In the genomic region with DNA sequence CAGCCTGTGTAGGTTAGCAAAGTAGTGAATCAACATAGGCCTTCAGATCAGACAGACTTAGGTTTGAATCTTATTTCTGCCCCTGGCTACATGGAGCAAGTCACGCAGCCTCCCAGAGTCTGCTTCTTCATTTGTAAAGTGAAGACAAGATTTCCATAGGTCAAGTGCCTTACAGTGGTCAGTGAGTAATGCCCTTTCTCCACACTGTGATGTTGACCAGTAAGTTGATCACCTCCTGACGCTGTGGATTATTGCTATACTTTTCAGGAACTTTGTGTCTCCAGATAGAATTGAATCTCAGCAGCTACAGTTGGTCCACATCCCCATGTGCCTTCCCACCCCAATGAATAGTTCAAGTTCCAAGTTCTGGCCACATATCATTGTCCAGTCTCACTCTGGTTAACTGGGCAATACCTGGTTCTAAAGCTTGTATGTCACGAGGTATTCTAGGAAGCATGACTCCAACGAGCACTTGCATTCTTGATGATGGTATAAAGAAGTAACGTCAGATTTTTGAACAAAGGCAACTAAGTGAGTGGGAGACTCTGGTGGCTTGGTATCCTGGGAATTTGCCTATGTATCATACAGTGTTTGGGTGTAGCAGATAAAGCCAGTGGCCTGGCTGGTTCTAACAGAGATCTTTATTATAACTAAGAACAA, we compare ENCODE assay signal across 15 cellular contexts. TPM values are rescaled to one million over a fixed set of nuclear protein-coding genes. Genes with fewer than 3 reads are reported as not detected.
DNase-seq lines count a peak whose midpoint lies in the region; ATAC-seq, FAIRE-seq and TF ChIP-seq lines count a peak whose summit lies in the region.
"Had no signal": no experiment of that assay in that cellular context is flagged by ENCODE, and none has a peak within 500 bp of the region (broad histone marks: within the 10 kb centered on the region; RNA-seq: fewer than 3 reads in every experiment).

No MANE protein-coding gene starts in this region.

- FAIRE-seq in RCC 7860 (lab: Jason Lieb, UNC) = peak; percentile 51

- intact Hi-C loops in CD4-positive, alpha-beta T cell (cut with DNase I, micrococcal nuclease) = loop anchor here in 1 of 2 experiments (5.0 to 10.0 kb wide), 3 partner anchors 74 to 218 kb away; partner anchors contain the start of gene WDR43

- CTCF ChIA-PET in CD4-positive, alpha-beta T cell (lab: Charles Lee) = no interaction called here

- H3K27ac ChIP-seq in CD4-positive, alpha-beta T cell (ENCODE audit: low read depth, low read length) = no peak overlapping the region
- no peak overlapping the region for H3K27ac ChIP-seq in suprapubic skin

- H3K4me1 Mint-ChIP-seq in CD4-positive, alpha-beta T cell (ENCODE audit: low read depth) = peaks cover 32% of the 10 kb centered on the region
- peaks cover 27 to 33% of the 10 kb centered on the region in 2 donors for H3K4me1 Mint-ChIP-seq in natural killer cell treated with Interleukin-12 subunit alpha and Interleukin-12 subunit beta and Interleukin-15 and Interleukin-18, amount 100 ng/mL, for 72 hours (ENCODE audit: low read depth in 2 of 2)
- H3K4me1 Mint-ChIP-seq in glutamatergic neuron (ENCODE audit: low read depth, unreplicated experiment) = peaks cover 9% of the 10 kb centered on the region
- peaks cover 39% of the 10 kb centered on the region for H3K4me1 Mint-ChIP-seq in stimulated activated naive CD8-positive, alpha-beta T cell treated with anti-CD3 and anti-CD28 coated beads, Interleukin-15, amount 100 ng/mL, for 72 hours

- TF ChIP-seq POLR2A in suprapubic skin (IDR thresholded peaks at IDR 0.05) = no peak

- TF ChIP-seq EP300 in suprapubic skin (IDR thresholded peaks at IDR 0.05) = no peak

- TF ChIP-seq CTCF in CD4-positive, alpha-beta T cell (IDR thresholded peaks at IDR 0.05) = no peak
- TF ChIP-seq CTCF in epithelial cell of esophagus (IDR thresholded peaks at IDR 0.05; ENCODE audit: insufficient read depth, low read depth, low read length, missing control alignments) (no peak), suprapubic skin (IDR thresholded peaks at IDR 0.05) (no peak), glutamatergic neuron (IDR thresholded peaks at IDR 0.05; ENCODE audit: partially characterized antibody, unreplicated experiment) (no peak)

- peaks cover 17% of the 10 kb centered on the region for H3K36me3 Mint-ChIP-seq in CD4-positive, alpha-beta T cell (ENCODE audit: low read depth)
- H3K36me3 Mint-ChIP-seq in natural killer cell treated with Interleukin-12 subunit alpha and Interleukin-12 subunit beta and Interleukin-15 and Interleukin-18, amount 100 ng/mL, for 72 hours = no peaks in the 10 kb centered on the region
- no peaks in the 10 kb centered on the region for H3K36me3 Mint-ChIP-seq in glutamatergic neuron (ENCODE audit: unreplicated experiment)

- POLR2A ChIA-PET in CD4-positive, alpha-beta T cell (lab: Charles Lee) = interaction anchor here (1.9 kb wide), 1 partner anchor 98 kb away, joined by 12 read pairs; no protein-coding TSS in a partner anchor

- H3K4me1 ChIP-seq in suprapubic skin = peaks cover 46% of the 10 kb centered on the region

- H3K9me3 Mint-ChIP-seq in CD4-positive, alpha-beta T cell = no peaks in the 10 kb centered on the region
- H3K9me3 Mint-ChIP-seq in natural killer cell treated with Interleukin-12 subunit alpha and Interleukin-12 subunit beta and Interleukin-15 and Interleukin-18, amount 100 ng/mL, for 72 hours = no peaks in the 10 kb centered on the region
- H3K9me3 Mint-ChIP-seq in glutamatergic neuron (ENCODE audit: unreplicated experiment) = peaks cover 5% of the 10 kb centered on the region
- H3K9me3 Mint-ChIP-seq in stimulated activated naive CD8-positive, alpha-beta T cell treated with anti-CD3 and anti-CD28 coated beads, Interleukin-15, amount 100 ng/mL, for 72 hours = no peaks in the 10 kb centered on the region
- H3K9me3 Mint-ChIP-seq: H9 had no signal

- in situ Hi-C loops in KBM-7 (cut with MboI; ENCODE audit: low pct_unique_long_range_greater_than_20kb, low sequenced_read_pairs) = no loop called here

- H3K27ac Mint-ChIP-seq in CD4-positive, alpha-beta T cell = peak overlapping the region; percentile 95
- H3K27ac Mint-ChIP-seq in natural killer cell treated with Interleukin-12 subunit alpha and Interleukin-12 subunit beta and Interleukin-15 and Interleukin-18, amount 100 ng/mL, for 72 hours = peak overlapping the region in 1 of 2 donors; percentile 95
- no peak overlapping the region for H3K27ac Mint-ChIP-seq in glutamatergic neuron (ENCODE audit: unreplicated experiment)
- no peak overlapping the region for H3K27ac Mint-ChIP-seq in stimulated activated naive CD8-positive, alpha-beta T cell treated with anti-CD3 and anti-CD28 coated beads, Interleukin-15, amount 100 ng/mL, for 72 hours
- H3K27ac Mint-ChIP-seq: H9 had no signal

- no peak for DNase-seq in CD4-positive, alpha-beta T cell
- DNase-seq in RCC 7860 (ENCODE audit: low spot score) = peak; percentile 78
- peak; percentile 57 for DNase-seq in epithelial cell of esophagus (ENCODE audit: low read depth)
- no peak for DNase-seq in natural killer cell treated with Interleukin-12 subunit alpha and Interleukin-12 subunit beta and Interleukin-15 and Interleukin-18, amount 100 ng/mL, for 72 hours (ENCODE audit: low spot score)
- DNase-seq in suprapubic skin (ENCODE audit: low spot score in 2 of 2) = no peak
- DNase-seq in KBM-7 = no peak
- DNase-seq in glutamatergic neuron = no peak
- DNase-seq in stimulated activated naive CD8-positive, alpha-beta T cell treated with anti-CD3 and anti-CD28 coated beads, Interleukin-15, amount 100 ng/mL, for 72 hours = no peak
- DNase-seq: activated CD4-positive, alpha-beta T cell treated with anti-CD3 and anti-CD28 coated beads for 4 hours; H9; KG1; NCI-H1930 had no signal

- H3K9me3 ChIP-seq in CD4-positive, alpha-beta T cell (ENCODE audit: control insufficient read depth, low read length) = no peaks in the 10 kb centered on the region
- H3K9me3 ChIP-seq in suprapubic skin = no peaks in the 10 kb centered on the region
- H3K9me3 ChIP-seq: left lung had no signal

- no peaks in the 10 kb centered on the region for H3K27me3 Mint-ChIP-seq in CD4-positive, alpha-beta T cell
- H3K27me3 Mint-ChIP-seq in natural killer cell treated with Interleukin-12 subunit alpha and Interleukin-12 subunit beta and Interleukin-15 and Interleukin-18, amount 100 ng/mL, for 72 hours = peaks cover 3 to 6% of the 10 kb centered on the region in 2 donors
- H3K27me3 Mint-ChIP-seq in glutamatergic neuron (ENCODE audit: unreplicated experiment) = peaks cover 7% of the 10 kb centered on the region
- H3K27me3 Mint-ChIP-seq in stimulated activated naive CD8-positive, alpha-beta T cell treated with anti-CD3 and anti-CD28 coated beads, Interleukin-15, amount 100 ng/mL, for 72 hours = peaks cover 22% of the 10 kb centered on the region

- no peak for ATAC-seq in CD4-positive, alpha-beta T cell (ENCODE audit: poor library complexity)
- no peak for ATAC-seq in natural killer cell treated with Interleukin-12 subunit alpha and Interleukin-12 subunit beta and Interleukin-15 and Interleukin-18, amount 100 ng/mL, for 72 hours
- ATAC-seq in stimulated activated naive CD8-positive, alpha-beta T cell treated with anti-CD3 and anti-CD28 coated beads, Interleukin-15, amount 100 ng/mL, for 72 hours = no peak

- 92% methylated on average over 5 of the region's 5 CpGs for WGBS in suprapubic skin

- H3K27me3 ChIP-seq in CD4-positive, alpha-beta T cell (ENCODE audit: control insufficient read depth, insufficient read depth, low read length) = no peaks in the 10 kb centered on the region
- H3K27me3 ChIP-seq in suprapubic skin = no peaks in the 10 kb centered on the region

- H3K4me3 Mint-ChIP-seq in CD4-positive, alpha-beta T cell = peak overlapping the region; percentile 92
- peak overlapping the region; percentile 95 for H3K4me3 Mint-ChIP-seq in natural killer cell treated with Interleukin-12 subunit alpha and Interleukin-12 subunit beta and Interleukin-15 and Interleukin-18, amount 100 ng/mL, for 72 hours
- no peak overlapping the region for H3K4me3 Mint-ChIP-seq in glutamatergic neuron (ENCODE audit: unreplicated experiment)
- H3K4me3 Mint-ChIP-seq in stimulated activated naive CD8-positive, alpha-beta T cell treated with anti-CD3 and anti-CD28 coated beads, Interleukin-15, amount 100 ng/mL, for 72 hours = no peak overlapping the region
- H3K4me3 Mint-ChIP-seq: H9 had no signal

- H3K36me3 ChIP-seq in suprapubic skin = no peaks in the 10 kb centered on the region
- H3K36me3 ChIP-seq: left lung had no signal

- H3K4me3 ChIP-seq in epithelial cell of esophagus (ENCODE audit: low read length) (no peak overlapping the region), suprapubic skin (no peak overlapping the region)
- H3K4me3 ChIP-seq: coronary artery had no signal

RNA-seq across cellular contexts. Expression of gene CLIP4, which starts 2.1 kb away (rescaled TPM):
- total RNA-seq in CD4-positive, alpha-beta T cell = 10 to 100 TPM; 36.8 to 39.4 TPM
- total RNA-seq in natural killer cell treated with Interleukin-12 subunit alpha and Interleukin-12 subunit beta and Interleukin-15 and Interleukin-18, amount 100 ng/mL, for 72 hours = 10 to 100 TPM; 24.4 to 40.6 TPM
- 100 to 1,000 TPM in 1 of 4 donors, 10 to 100 TPM in 3; 61.9 to 173 (median 67.4) TPM for total RNA-seq in suprapubic skin
- 3.3 TPM for total RNA-seq in glutamatergic neuron (ENCODE audit: unreplicated experiment)

RNA-seq across cellular contexts. Expression of gene PCARE, which starts 38.8 kb away (rescaled TPM):
- total RNA-seq in CD4-positive, alpha-beta T cell = not detected
- total RNA-seq in natural killer cell treated with Interleukin-12 subunit alpha and Interleukin-12 subunit beta and Interleukin-15 and Interleukin-18, amount 100 ng/mL, for 72 hours = not detected
- under 1 TPM; 0.04 to 0.34 (median 0.14) TPM for total RNA-seq in suprapubic skin
- total RNA-seq in glutamatergic neuron (ENCODE audit: unreplicated experiment) = 0.66 TPM
- total RNA-seq: H9, osteocyte had no signal

Comparison
In these comparisons a context has a peak if more than half of its experiments do, and no peak if none do; other contexts are left out.
1. DNase-seq: peak in RCC 7860 (single experiment) and epithelial cell of esophagus (single experiment); none in CD4-positive, alpha-beta T cell (0 of 10), natural killer cell treated with Interleukin-12 subunit alpha and Interleukin-12 subunit beta and Interleukin-15 and Interleukin-18, amount 100 ng/mL, for 72 hours (single experiment), suprapubic skin (0 of 2), KBM-7 (single experiment), glutamatergic neuron (single experiment) and stimulated activated naive CD8-positive, alpha-beta T cell treated with anti-CD3 and anti-CD28 coated beads, Interleukin-15, amount 100 ng/mL, for 72 hours (0 of 2).
2. H3K4me3 Mint-ChIP-seq: peak in CD4-positive, alpha-beta T cell (single experiment) and natural killer cell treated with Interleukin-12 subunit alpha and Interleukin-12 subunit beta and Interleukin-15 and Interleukin-18, amount 100 ng/mL, for 72 hours (single experiment); none in glutamatergic neuron (single experiment) and stimulated activated naive CD8-positive, alpha-beta T cell treated with anti-CD3 and anti-CD28 coated beads, Interleukin-15, amount 100 ng/mL, for 72 hours (0 of 2).